1 cellular context compared by ENCODE assay signal in the genomic region with DNA sequence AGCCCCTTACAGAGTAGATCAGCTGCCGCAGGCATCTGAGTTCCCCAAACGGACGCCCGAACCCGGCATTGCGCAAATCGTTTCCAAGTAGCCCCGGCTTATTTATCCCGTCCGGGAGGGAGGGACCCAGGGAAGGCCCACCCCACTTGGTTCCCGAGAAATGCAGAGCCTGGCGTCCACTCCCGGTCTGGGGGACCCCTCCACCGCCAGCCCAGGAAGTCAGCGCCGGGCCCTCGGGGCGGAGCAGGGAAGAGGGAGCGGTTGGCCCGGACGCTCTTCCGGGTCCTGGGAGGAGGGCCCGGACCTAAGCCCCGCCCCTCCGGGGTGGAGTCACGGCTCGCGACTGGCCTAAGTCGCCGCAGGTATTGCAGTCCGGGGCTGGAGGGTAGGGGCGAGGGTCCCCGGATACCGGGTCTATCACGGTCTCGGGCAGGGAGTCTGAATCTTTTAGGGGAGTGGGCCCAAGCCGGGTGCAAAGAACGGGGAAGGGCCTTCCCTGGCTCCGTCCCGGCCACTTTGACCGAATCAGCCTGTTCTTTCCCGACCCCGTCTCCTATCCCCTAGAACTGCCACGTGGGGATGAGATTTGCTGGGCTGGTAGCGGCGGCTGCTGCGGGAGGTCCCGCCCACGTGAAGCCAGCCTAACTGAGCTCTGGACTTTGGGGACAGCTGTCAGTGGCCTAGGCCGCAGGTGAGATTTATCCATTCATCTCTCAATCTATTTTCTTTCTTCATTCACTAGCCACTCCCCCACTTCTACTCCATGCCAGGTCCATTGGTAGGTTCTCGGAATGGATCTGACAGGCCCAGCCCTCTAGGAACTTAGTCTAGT.
TF ChIP-seq lines count a peak whose summit lies in the region.

RABEPK (plus strand) TSS at position 327 of the 832 bp plus-strand sequence. CDS start 2,472 bp downstream, outside the sequence.

TF ChIP-seq in HepG2, 621 proteins besides CTCF, POLR2A, EP300 and RAD21 (continued from another document and continues in another):
- TF ChIP-seq, protein P1, sequence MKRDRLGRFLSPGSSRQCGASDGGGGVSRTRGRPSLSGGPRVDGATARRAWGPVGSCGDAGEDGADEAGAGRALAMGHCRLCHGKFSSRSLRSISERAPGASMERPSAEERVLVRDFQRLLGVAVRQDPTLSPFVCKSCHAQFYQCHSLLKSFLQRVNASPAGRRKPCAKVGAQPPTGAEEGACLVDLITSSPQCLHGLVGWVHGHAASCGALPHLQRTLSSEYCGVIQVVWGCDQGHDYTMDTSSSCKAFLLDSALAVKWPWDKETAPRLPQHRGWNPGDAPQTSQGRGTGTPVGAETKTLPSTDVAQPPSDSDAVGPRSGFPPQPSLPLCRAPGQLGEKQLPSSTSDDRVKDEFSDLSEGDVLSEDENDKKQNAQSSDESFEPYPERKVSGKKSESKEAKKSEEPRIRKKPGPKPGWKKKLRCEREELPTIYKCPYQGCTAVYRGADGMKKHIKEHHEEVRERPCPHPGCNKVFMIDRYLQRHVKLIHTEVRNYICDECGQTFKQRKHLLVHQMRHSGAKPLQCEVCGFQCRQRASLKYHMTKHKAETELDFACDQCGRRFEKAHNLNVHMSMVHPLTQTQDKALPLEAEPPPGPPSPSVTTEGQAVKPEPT (CRISPR knock-in tag; IDR thresholded peaks at IDR 0.05; ENCODE audit: low read depth): peak; percentile 28; the same call in 1 of the 2 replicates
- TF ChIP-seq ZNF180 (CRISPR knock-in tag; IDR thresholded peaks at IDR 0.05; ENCODE audit: borderline replicate concordance, low read depth): 0 out of 2 replicates have a peak, but pooled peaks have one; percentile 35
- no peak for TF ChIP-seq ZNF569 (CRISPR knock-in tag; IDR thresholded peaks at IDR 0.05; ENCODE audit: borderline replicate concordance)
- TF ChIP-seq GMEB1 (CRISPR knock-in tag; IDR thresholded peaks at IDR 0.05; ENCODE audit: borderline replicate concordance): peak; percentile 65; the same call in 1 of the 2 replicates
- TF ChIP-seq TAF1 (CRISPR knock-in tag; IDR thresholded peaks at IDR 0.05): peak; percentile 73
- TF ChIP-seq YEATS4 (CRISPR knock-in tag; IDR thresholded peaks at IDR 0.05; ENCODE audit: borderline replicate concordance): peak; percentile 91; the same call in 1 of the 2 replicates
- TF ChIP-seq, protein P2, sequence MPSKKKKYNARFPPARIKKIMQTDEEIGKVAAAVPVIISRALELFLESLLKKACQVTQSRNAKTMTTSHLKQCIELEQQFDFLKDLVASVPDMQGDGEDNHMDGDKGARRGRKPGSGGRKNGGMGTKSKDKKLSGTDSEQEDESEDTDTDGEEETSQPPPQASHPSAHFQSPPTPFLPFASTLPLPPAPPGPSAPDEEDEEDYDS (CRISPR knock-in tag; IDR thresholded peaks at IDR 0.05): peak; percentile 94
- peak; percentile 94; the same call in 1 of the 2 replicates for TF ChIP-seq ZNF136 (CRISPR knock-in tag; IDR thresholded peaks at IDR 0.05; ENCODE audit: low read depth)
- no peak for TF ChIP-seq PHF5A (CRISPR knock-in tag; IDR thresholded peaks at IDR 0.05; ENCODE audit: low read depth, unreplicated experiment)
- TF ChIP-seq HOXA5 (CRISPR knock-in tag; IDR thresholded peaks at IDR 0.05): 0 out of 2 replicates have a peak, but pooled peaks have one; percentile 19
- TF ChIP-seq EHMT2 (IDR thresholded peaks at IDR 0.05; ENCODE audit: borderline replicate concordance, low read depth, low read length): no peak
- no peak for TF ChIP-seq ZNF143 (CRISPR knock-in tag; IDR thresholded peaks at IDR 0.05)
- no peak; the same call in 1 of the 2 replicates for TF ChIP-seq GTF3A (CRISPR knock-in tag; conservative IDR thresholded peaks at IDR 0.05)
- TF ChIP-seq, protein P3, sequence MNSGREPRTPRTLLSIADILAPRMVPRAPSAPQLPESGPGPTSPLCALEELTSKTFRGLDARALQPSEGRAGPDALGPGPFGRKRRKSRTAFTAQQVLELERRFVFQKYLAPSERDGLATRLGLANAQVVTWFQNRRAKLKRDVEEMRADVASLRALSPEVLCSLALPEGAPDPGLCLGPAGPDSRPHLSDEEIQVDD (CRISPR knock-in tag; IDR thresholded peaks at IDR 0.05; ENCODE audit: borderline replicate concordance): 0 out of 2 replicates have a peak, but pooled peaks have one; percentile 50
- peak; percentile 29 for TF ChIP-seq FOSL2 (CRISPR knock-in tag; IDR thresholded peaks at IDR 0.05)
- no peak for TF ChIP-seq ZNF674 (CRISPR knock-in tag; IDR thresholded peaks at IDR 0.05; ENCODE audit: low read depth)
- peak; percentile 46; the same call in 1 of the 2 replicates for TF ChIP-seq KDM2A (CRISPR knock-in tag; IDR thresholded peaks at IDR 0.05; ENCODE audit: borderline replicate concordance, low read depth)
- peak; percentile 35 for TF ChIP-seq ARID5B (CRISPR knock-in tag; IDR thresholded peaks at IDR 0.05)
- peak; percentile 40; the same call in 1 of the 2 replicates for TF ChIP-seq ZNF205 (CRISPR knock-in tag; IDR thresholded peaks at IDR 0.05)
- TF ChIP-seq, protein P4, sequence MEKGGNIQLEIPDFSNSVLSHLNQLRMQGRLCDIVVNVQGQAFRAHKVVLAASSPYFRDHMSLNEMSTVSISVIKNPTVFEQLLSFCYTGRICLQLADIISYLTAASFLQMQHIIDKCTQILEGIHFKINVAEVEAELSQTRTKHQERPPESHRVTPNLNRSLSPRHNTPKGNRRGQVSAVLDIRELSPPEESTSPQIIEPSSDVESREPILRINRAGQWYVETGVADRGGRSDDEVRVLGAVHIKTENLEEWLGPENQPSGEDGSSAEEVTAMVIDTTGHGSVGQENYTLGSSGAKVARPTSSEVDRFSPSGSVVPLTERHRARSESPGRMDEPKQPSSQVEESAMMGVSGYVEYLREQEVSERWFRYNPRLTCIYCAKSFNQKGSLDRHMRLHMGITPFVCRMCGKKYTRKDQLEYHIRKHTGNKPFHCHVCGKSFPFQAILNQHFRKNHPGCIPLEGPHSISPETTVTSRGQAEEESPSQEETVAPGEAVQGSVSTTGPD (CRISPR knock-in tag; IDR thresholded peaks at IDR 0.05): no peak
- TF ChIP-seq ZNF253 (CRISPR knock-in tag; IDR thresholded peaks at IDR 0.05; ENCODE audit: borderline replicate concordance): no peak
- peak; percentile 76; the same call in 1 of the 2 replicates for TF ChIP-seq TSC22D2 (CRISPR knock-in tag; IDR thresholded peaks at IDR 0.05; ENCODE audit: borderline replicate concordance)
- TF ChIP-seq, protein P5, sequence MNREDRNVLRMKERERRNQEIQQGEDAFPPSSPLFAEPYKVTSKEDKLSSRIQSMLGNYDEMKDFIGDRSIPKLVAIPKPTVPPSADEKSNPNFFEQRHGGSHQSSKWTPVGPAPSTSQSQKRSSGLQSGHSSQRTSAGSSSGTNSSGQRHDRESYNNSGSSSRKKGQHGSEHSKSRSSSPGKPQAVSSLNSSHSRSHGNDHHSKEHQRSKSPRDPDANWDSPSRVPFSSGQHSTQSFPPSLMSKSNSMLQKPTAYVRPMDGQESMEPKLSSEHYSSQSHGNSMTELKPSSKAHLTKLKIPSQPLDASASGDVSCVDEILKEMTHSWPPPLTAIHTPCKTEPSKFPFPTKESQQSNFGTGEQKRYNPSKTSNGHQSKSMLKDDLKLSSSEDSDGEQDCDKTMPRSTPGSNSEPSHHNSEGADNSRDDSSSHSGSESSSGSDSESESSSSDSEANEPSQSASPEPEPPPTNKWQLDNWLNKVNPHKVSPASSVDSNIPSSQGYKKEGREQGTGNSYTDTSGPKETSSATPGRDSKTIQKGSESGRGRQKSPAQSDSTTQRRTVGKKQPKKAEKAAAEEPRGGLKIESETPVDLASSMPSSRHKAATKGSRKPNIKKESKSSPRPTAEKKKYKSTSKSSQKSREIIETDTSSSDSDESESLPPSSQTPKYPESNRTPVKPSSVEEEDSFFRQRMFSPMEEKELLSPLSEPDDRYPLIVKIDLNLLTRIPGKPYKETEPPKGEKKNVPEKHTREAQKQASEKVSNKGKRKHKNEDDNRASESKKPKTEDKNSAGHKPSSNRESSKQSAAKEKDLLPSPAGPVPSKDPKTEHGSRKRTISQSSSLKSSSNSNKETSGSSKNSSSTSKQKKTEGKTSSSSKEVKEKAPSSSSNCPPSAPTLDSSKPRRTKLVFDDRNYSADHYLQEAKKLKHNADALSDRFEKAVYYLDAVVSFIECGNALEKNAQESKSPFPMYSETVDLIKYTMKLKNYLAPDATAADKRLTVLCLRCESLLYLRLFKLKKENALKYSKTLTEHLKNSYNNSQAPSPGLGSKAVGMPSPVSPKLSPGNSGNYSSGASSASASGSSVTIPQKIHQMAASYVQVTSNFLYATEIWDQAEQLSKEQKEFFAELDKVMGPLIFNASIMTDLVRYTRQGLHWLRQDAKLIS (CRISPR knock-in tag; IDR thresholded peaks at IDR 0.05): no peak
- TF ChIP-seq ZSCAN29 (CRISPR knock-in tag; conservative IDR thresholded peaks at IDR 0.05): peak; percentile 14
- peak; percentile 8 for TF ChIP-seq TEAD3 (CRISPR knock-in tag; optimal IDR thresholded peaks at IDR 0.05; ENCODE audit: borderline replicate concordance)
- TF ChIP-seq ZNF605 (CRISPR knock-in tag; IDR thresholded peaks at IDR 0.05): peak; percentile 73
- TF ChIP-seq REXO4 (CRISPR knock-in tag; IDR thresholded peaks at IDR 0.05; ENCODE audit: borderline replicate concordance): no peak
- TF ChIP-seq ZNF598 (CRISPR knock-in tag; IDR thresholded peaks at IDR 0.05; ENCODE audit: borderline replicate concordance): peak; percentile 35; the same call in 1 of the 2 replicates
- TF ChIP-seq, protein P6, sequence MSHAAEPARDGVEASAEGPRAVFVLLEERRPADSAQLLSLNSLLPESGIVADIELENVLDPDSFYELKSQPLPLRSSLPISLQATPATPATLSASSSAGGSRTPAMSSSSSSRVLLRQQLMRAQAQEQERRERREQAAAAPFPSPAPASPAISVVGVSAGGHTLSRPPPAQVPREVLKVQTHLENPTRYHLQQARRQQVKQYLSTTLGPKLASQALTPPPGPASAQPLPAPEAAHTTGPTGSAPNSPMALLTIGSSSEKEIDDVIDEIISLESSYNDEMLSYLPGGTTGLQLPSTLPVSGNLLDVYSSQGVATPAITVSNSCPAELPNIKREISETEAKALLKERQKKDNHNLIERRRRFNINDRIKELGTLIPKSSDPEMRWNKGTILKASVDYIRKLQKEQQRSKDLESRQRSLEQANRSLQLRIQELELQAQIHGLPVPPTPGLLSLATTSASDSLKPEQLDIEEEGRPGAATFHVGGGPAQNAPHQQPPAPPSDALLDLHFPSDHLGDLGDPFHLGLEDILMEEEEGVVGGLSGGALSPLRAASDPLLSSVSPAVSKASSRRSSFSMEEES (CRISPR knock-in tag; IDR thresholded peaks at IDR 0.05): peak; percentile 11; the same call in 1 of the 2 replicates
- TF ChIP-seq HNRNPH1 (optimal IDR thresholded peaks at IDR 0.05; ENCODE audit: low read depth, low read length): peak; percentile 96
- peak; percentile 45; a peak in 3 of 4 replicates for TF ChIP-seq HMGXB4 (CRISPR knock-in tag; IDR thresholded peaks at IDR 0.05; ENCODE audit: borderline replicate concordance in 1 of 2, low read depth in 1 of 2)
- 0 out of 2 replicates have a peak, but pooled peaks have one; percentile 38 for TF ChIP-seq HDAC2 (CRISPR knock-in tag; IDR thresholded peaks at IDR 0.05)
- TF ChIP-seq ZNF260 (CRISPR knock-in tag; IDR thresholded peaks at IDR 0.05; ENCODE audit: borderline replicate concordance, low read depth): 0 out of 2 replicates have a peak, but pooled peaks have one; percentile 59
- no peak for TF ChIP-seq ZFP1 (CRISPR knock-in tag; IDR thresholded peaks at IDR 0.05)
- TF ChIP-seq ZSCAN21 (CRISPR knock-in tag; IDR thresholded peaks at IDR 0.05; ENCODE audit: borderline replicate concordance): 0 out of 2 replicates have a peak, but pooled peaks have one; percentile 42
